30 cellular contexts compared by ENCODE assay signal in the genomic region with DNA sequence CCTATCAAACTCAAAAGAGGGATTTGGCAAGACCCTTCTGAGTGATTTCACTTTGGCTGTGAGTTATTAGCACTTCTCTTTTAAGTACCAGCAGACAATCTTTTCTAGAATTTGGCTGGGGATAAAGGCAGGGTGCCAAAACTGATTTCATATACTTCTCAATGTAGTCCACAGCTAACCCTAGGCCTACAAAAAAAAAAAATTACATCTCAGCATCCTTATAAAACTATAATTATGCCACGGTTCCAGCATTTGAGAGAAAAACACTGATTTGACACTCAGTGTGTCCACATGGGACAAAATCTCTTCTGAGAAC.
"Had no signal": no experiment of that assay in that cellular context is flagged by ENCODE, and none has a peak within 500 bp of the region (broad histone marks: within the 10 kb centered on the region; RNA-seq: fewer than 3 reads in every experiment).

No MANE protein-coding gene starts in this region.

- H3K27ac ChIP-seq: breast epithelium, epithelial cell of prostate, esophagus squamous epithelium, gastroesophageal sphincter, hepatocyte, right atrium auricular region, stomach, suprapubic skin, tibial artery, upper lobe of right lung, WERI-Rb-1 had no signal

- H3K27me3 ChIP-seq: breast epithelium, esophagus squamous epithelium, gastroesophageal sphincter, hepatocyte, right atrium auricular region, stomach, suprapubic skin, tibial artery, upper lobe of right lung had no signal

- ATAC-seq: activated CD4-positive, CD25-positive, alpha-beta regulatory T cell treated with anti-CD3 and anti-CD28 coated beads, Interleukin-2, amount 50 U/mL, for 24 hours; gastroesophageal sphincter; naive thymus-derived CD4-positive, alpha-beta T cell; stimulated activated memory B cell treated with anti-CD40 and anti-IgM and Interleukin-4, amounts not matched to agents 10 μg/mL and 1 μg/mL and 100 μg/mL, for 72 hours; upper lobe of right lung had no signal

- H3K4me1 ChIP-seq: breast epithelium, esophagus squamous epithelium, gastroesophageal sphincter, right atrium auricular region, stomach, suprapubic skin, tibial artery, upper lobe of right lung had no signal

- H3K9me3 ChIP-seq: breast epithelium, esophagus squamous epithelium, gastroesophageal sphincter, right atrium auricular region, stomach, suprapubic skin, tibial artery, upper lobe of right lung had no signal

- H2AFZ ChIP-seq: hepatocyte had no signal

- H3K36me3 ChIP-seq: breast epithelium, esophagus squamous epithelium, gastroesophageal sphincter, right atrium auricular region, stomach, suprapubic skin, tibial artery, upper lobe of right lung, WERI-Rb-1 had no signal

- DNase-seq: activated CD4-positive, alpha-beta T cell treated with anti-CD3 and anti-CD28 coated beads for 48 hours; activated CD4-positive, alpha-beta T cell treated with anti-CD3 and anti-CD28 coated beads, Interleukin-2, amount 50 U/mL, for 48 hours; activated CD8-positive, alpha-beta memory T cell treated with anti-CD3 and anti-CD28 coated beads, Interleukin-2, amount 50 U/mL, for 4 hours; activated gamma-delta T cell treated with Interleukin-2 at 50 U/mL for 16 hours; activated naive CD4-positive, alpha-beta T cell treated with anti-CD3 and anti-CD28 coated beads, Interleukin-2, amount 50 U/mL, for 16 hours; activated T-cell treated with anti-CD3 and anti-CD28 coated beads, Interleukin-2, amount 50 U/mL, for 1 hour; amniotic stem cell; central memory CD4-positive, alpha-beta T cell; esophagus squamous epithelium; kidney; mammary epithelial cell; midbrain; naive thymus-derived CD4-positive, alpha-beta T cell; nucleus accumbens; stimulated activated CD4-positive, alpha-beta T cell treated with anti-CD3 and anti-CD28 coated beads, Interleukin-1b, Interleukin-23, amount 100 ng/mL, for 48 hours; stimulated activated CD4-positive, alpha-beta T cell treated with anti-CD3 and anti-CD28 coated beads, Interleukin-4, amount 100 ng/mL, for 4 hours; stimulated activated CD8-positive, alpha-beta memory T cell treated with anti-CD3 and anti-CD28 coated beads, Interleukin-4, amount 100 ng/mL, for 48 hours; stomach; tibial artery; upper lobe of right lung; WERI-Rb-1 had no signal

- H3K4me2 ChIP-seq: hepatocyte, smooth muscle cell had no signal

- H3K4me3 ChIP-seq: breast epithelium, esophagus squamous epithelium, gastroesophageal sphincter, hepatocyte, right atrium auricular region, smooth muscle cell, stomach, suprapubic skin, tibial artery, upper lobe of right lung had no signal
